In genomic region chr1:160047116-160047991, GRCh38 we compare ENCODE assay signal across 10 cellular contexts. TPM values are rescaled to one million over a fixed set of nuclear protein-coding genes. Genes with fewer than 3 reads are reported as not detected.
DNase-seq lines count a peak whose midpoint lies in the region; ATAC-seq, FAIRE-seq and TF ChIP-seq lines count a peak whose summit lies in the region.
"Had no signal": no experiment of that assay in that cellular context is flagged by ENCODE, and none has a peak within 500 bp of the region (broad histone marks: within the 10 kb centered on the region; RNA-seq: fewer than 3 reads in every experiment).

No MANE protein-coding gene starts in this region.

- in situ Hi-C loops in GM12878 (cut with MboI): no loop called here

- H3K4me2 ChIP-seq in GM12878 (ENCODE audit: control insufficient read depth, insufficient read depth): peak overlapping the region; percentile 53

- no peak for TF ChIP-seq POLR2A in GM12878 (IDR thresholded peaks at IDR 0.05; ENCODE audit: low read depth, low read length)

- H3K4me3 ChIP-seq in GM12878: 0 out of 2 replicates have a peak overlapping the region, but pooled peaks have one; percentile 16
- H3K4me3 ChIP-seq: HAP-1 had no signal

- TF ChIP-seq RAD21 in GM12878 (IDR thresholded peaks at IDR 0.05; ENCODE audit: insufficient read depth, low read depth, low read length): no peak

- FAIRE-seq in GM12878 (lab: Jason Lieb, UNC) (no peak), HTR-8/SVneo (lab: Jason Lieb, UNC) (no peak)

- TF ChIP-seq CTCF in GM12878 (IDR thresholded peaks at IDR 0.05 in 2 of 3, conservative IDR thresholded peaks at IDR 0.05 in 1 of 3; ENCODE audit: control insufficient read depth in 2 of 3, extremely low read depth in 1 of 3, insufficient read depth in 1 of 3, low read depth in 3 of 3, low read length in 3 of 3): no peak

- no peak for ATAC-seq in activated T-cell treated with anti-CD3 and anti-CD28 coated beads, Interleukin-2, amount 50 U/mL, for 4 hours
- ATAC-seq in HG03460 (IDR thresholded peaks at IDR 0.05; ENCODE audit: unreplicated experiment) (peak; percentile 34), GM12878 (peak; percentile 77), GM21360 (IDR thresholded peaks at IDR 0.05; ENCODE audit: unreplicated experiment) (no peak)
- ATAC-seq in stimulated activated naive CD8-positive, alpha-beta T cell treated with anti-CD3 and anti-CD28 coated beads, Interleukin-15, amount 100 ng/mL, for 72 hours: no peak

- H3K4me1 ChIP-seq in GM12878 (ENCODE audit: control insufficient read depth, insufficient read depth, low read length): peaks cover 11% of the 10 kb centered on the region
- H3K4me1 ChIP-seq: HAP-1 had no signal

- peaks cover 5% of the 10 kb centered on the region for H3K27me3 Mint-ChIP-seq in activated T-cell treated with anti-CD3 and anti-CD28 coated beads, Interleukin-2, amount 50 U/mL, for 4 hours (ENCODE audit: low read depth)
- peaks cover 18% of the 10 kb centered on the region for H3K27me3 Mint-ChIP-seq in stimulated activated naive CD8-positive, alpha-beta T cell treated with anti-CD3 and anti-CD28 coated beads, Interleukin-15, amount 100 ng/mL, for 72 hours

- POLR2A ChIA-PET in GM12878 (lab: Charles Lee): interaction anchor here (0.6 to 2.0 kb wide), 4 partner anchors 16 to 242 kb away, joined by 4 to 9 read pairs (median 6); partner anchors contain the start of gene PIGM

- H3K4me1 Mint-ChIP-seq in activated T-cell treated with anti-CD3 and anti-CD28 coated beads, Interleukin-2, amount 50 U/mL, for 4 hours (ENCODE audit: low read depth): peaks cover 9% of the 10 kb centered on the region
- peaks cover 15% of the 10 kb centered on the region for H3K4me1 Mint-ChIP-seq in stimulated activated naive CD8-positive, alpha-beta T cell treated with anti-CD3 and anti-CD28 coated beads, Interleukin-15, amount 100 ng/mL, for 72 hours

- peak overlapping the region; percentile 71 for H3K4me3 Mint-ChIP-seq in activated T-cell treated with anti-CD3 and anti-CD28 coated beads, Interleukin-2, amount 50 U/mL, for 4 hours
- peak overlapping the region; percentile 65 to 70 for H3K4me3 Mint-ChIP-seq in stimulated activated naive CD8-positive, alpha-beta T cell treated with anti-CD3 and anti-CD28 coated beads, Interleukin-15, amount 100 ng/mL, for 72 hours

- H3K9me3 Mint-ChIP-seq in activated T-cell treated with anti-CD3 and anti-CD28 coated beads, Interleukin-2, amount 50 U/mL, for 4 hours: no peaks in the 10 kb centered on the region
- no peaks in the 10 kb centered on the region for H3K9me3 Mint-ChIP-seq in stimulated activated naive CD8-positive, alpha-beta T cell treated with anti-CD3 and anti-CD28 coated beads, Interleukin-15, amount 100 ng/mL, for 72 hours

- DNase-seq in activated T-cell treated with anti-CD3 and anti-CD28 coated beads, Interleukin-2, amount 50 U/mL, for 4 hours: no peak
- DNase-seq in activated T-cell treated with anti-CD3 and anti-CD28 coated beads for 4 hours (no peak), GM12878 (ENCODE audit: low read depth, low spot score) (no peak), HTR-8/SVneo (ENCODE audit: insufficient read length, low spot score) (no peak), COR-L47 (lab: John Stamatoyannopoulos, UW) (no peak)
- DNase-seq in stimulated activated naive CD8-positive, alpha-beta T cell treated with anti-CD3 and anti-CD28 coated beads, Interleukin-15, amount 100 ng/mL, for 72 hours: no peak

- H3K9me3 ChIP-seq in GM12878 (replicated peaks; ENCODE audit: control insufficient read depth, insufficient read depth, low read length): no peaks in the 10 kb centered on the region
- H3K9me3 ChIP-seq: HAP-1, heart left ventricle had no signal

- no peaks in the 10 kb centered on the region for H3K79me2 ChIP-seq in GM12878 (ENCODE audit: control insufficient read depth, insufficient read depth, low read length)

- SMC1A ChIA-PET in GM12878 (lab: Charles Lee; ENCODE audit: uncharacterized antibody, unreplicated experiment): interaction anchor here (1.3 to 6.5 kb wide), 11 partner anchors 10 to 329 kb away, joined by 3 to 89 read pairs (median 7); partner anchors contain the start of gene KCNJ9

- WGBS in GM12878 (ENCODE audit: insufficient coverage, insufficient replicate concordance, low lambda C conversion rate, missing lambda C conversion rate): 42% methylated on average over 9 of the region's 9 CpGs

- peak overlapping the region; percentile 79 for H2AFZ ChIP-seq in GM12878 (ENCODE audit: control insufficient read depth, low read depth, low read length)

- H3K27ac ChIP-seq in GM12878 (ENCODE audit: control insufficient read depth, insufficient read depth): no peak overlapping the region

- no peak overlapping the region for H3K9ac ChIP-seq in GM12878 (ENCODE audit: control insufficient read depth, insufficient read depth, low read length)

- TF ChIP-seq EP300 in GM12878 (IDR thresholded peaks at IDR 0.05; ENCODE audit: borderline replicate concordance in 1 of 2, control insufficient read depth in 1 of 2, low read depth in 2 of 2, low read length in 2 of 2): no peak

- no peaks in the 10 kb centered on the region for H3K36me3 Mint-ChIP-seq in activated T-cell treated with anti-CD3 and anti-CD28 coated beads, Interleukin-2, amount 50 U/mL, for 4 hours (ENCODE audit: insufficient read depth)

- no peaks in the 10 kb centered on the region for H4K20me1 ChIP-seq in GM12878 (ENCODE audit: control insufficient read depth, insufficient read depth)

- RAD21 ChIA-PET in GM12878 (lab: Charles Lee; ENCODE audit: unreplicated experiment): interaction anchor here (0.9 to 3.0 kb wide), 15 partner anchors 10 to 205 kb away, joined by 3 to 50 read pairs (median 3); partner anchors contain the start of gene KCNJ9

- CTCF ChIA-PET in GM12878 (lab: Yijun Ruan, JAX): interaction anchor here (0.6 to 49.8 kb wide), 21 partner anchors 7 to 1037 kb away, joined by 3 to 1035 read pairs (median 13); partner anchors contain the start of genes IGSF8, KCNJ10, KCNJ9 and PIGM

- BruUV-seq in GM12878 (replicated peaks; lab: Mats Ljungman, UMichigan): no TSS peak

- peaks cover 1 to 2% of the 10 kb centered on the region in 2 experiments; a peak in 3 of 4 replicates for H3K27me3 ChIP-seq in GM12878 (replicated peaks in 1 of 2; ENCODE audit: control insufficient read depth in 2 of 2, insufficient read depth in 2 of 2, low read length in 1 of 2)

- no peaks in the 10 kb centered on the region for H3K36me3 ChIP-seq in GM12878 (ENCODE audit: control insufficient read depth in 2 of 2, insufficient read depth in 2 of 2, low read length in 1 of 2)
- H3K36me3 ChIP-seq: HAP-1, heart left ventricle had no signal

- intact Hi-C loops in GM12878 (cut with micrococcal nuclease; ENCODE audit: unreplicated experiment): loop anchor here (2.0 kb wide), 1 partner anchor 37 kb away; no protein-coding TSS in a partner anchor

- H3K27ac Mint-ChIP-seq in stimulated activated naive CD8-positive, alpha-beta T cell treated with anti-CD3 and anti-CD28 coated beads, Interleukin-15, amount 100 ng/mL, for 72 hours: peak overlapping the region; percentile 19 to 30

RNA-seq across cellular contexts. Expression of gene PIGM, which starts 15.6 kb away (rescaled TPM):
- 1 to 10 TPM; 4.1 to 5.7 (median 4.5) TPM for total RNA-seq in activated T-cell treated with anti-CD3 and anti-CD28 coated beads, Interleukin-2, amount 50 U/mL, for 4 hours
- 8.0 and 8.5 TPM in 2 replicates for total RNA-seq in GM12878 (2013; cell fraction: nucleolus; rRNA removed)
- total RNA-seq in GM12878 (2014; rRNA removed): 4.6 and 6.0 TPM in 2 replicates
- total RNA-seq in GM12878 (2014; rRNA removed; fragmentation: Illumina TruSeq; extraction: Trizol): 4.4 and 4.5 TPM in 2 replicates
- 4.1 and 4.4 TPM in 2 replicates for total RNA-seq in GM12878 (2021)
- 1.6 TPM for polyA plus RNA-seq in GM12878 (2011; ENCODE audit: low read depth)
- 4.6 and 5.1 TPM in 2 replicates for polyA plus RNA-seq in GM12878 (2011; rRNA removed)
- 3.2 and 3.4 TPM in 2 replicates for polyA plus RNA-seq in GM12878 (2011; cell fraction: cytosol; rRNA removed)
- polyA plus RNA-seq in GM12878 (2011; cell fraction: nucleus; rRNA removed): 2.8 and 3.0 TPM in 2 replicates
- 2.2 and 2.4 TPM in 2 replicates for polyA plus RNA-seq in GM12878 (2012)
- 5.6 and 6.1 TPM in 2 replicates for polyA plus RNA-seq in GM12878 (2014; fragmentation: Illumina TruSeq; extraction: Trizol)
- polyA plus RNA-seq in GM12878 (2014; fragmentation: Nextera tagmentation; extraction: Ambion mirVana): 1 to 10 TPM; 2.6 to 3.7 TPM
- 4.2 and 4.6 TPM in 2 replicates for polyA plus RNA-seq in GM12878 (2014; rRNA removed)
- polyA plus RNA-seq in GM12878 (2016; fragmentation: Nextera tagmentation; extraction: Ambion mirVana): 1 to 10 TPM; 5.6 to 6.1 TPM
- polyA minus RNA-seq in GM12878 (2011; rRNA and poly(A)+ RNA removed): 2.9 and 3.4 TPM in 2 replicates
- polyA minus RNA-seq in GM12878 (2011; cell fraction: cytosol; rRNA and poly(A)+ RNA removed): 1.4 and 1.5 TPM in 2 replicates
- 2.7 and 4.5 TPM in 2 replicates for polyA minus RNA-seq in GM12878 (2011; cell fraction: nucleus; rRNA and poly(A)+ RNA removed)

RNA-seq across cellular contexts. Expression of gene KCNJ10, which starts 22.6 kb away (rescaled TPM):
- under 1 TPM in 1 of 3 donors, not detected in 2; 0.32 TPM for total RNA-seq in activated T-cell treated with anti-CD3 and anti-CD28 coated beads, Interleukin-2, amount 50 U/mL, for 4 hours
- not detected in 2 replicates for total RNA-seq in GM12878 (2013; cell fraction: nucleolus; rRNA removed)
- total RNA-seq in GM12878 (2014; rRNA removed) (0.06 and 0.22 TPM in 2 replicates), GM12878 (2014; rRNA removed; fragmentation: Illumina TruSeq; extraction: Trizol) (not detected in 2 replicates), GM12878 (2021) (not detected in 2 replicates)
- polyA plus RNA-seq in GM12878 (2011; ENCODE audit: low read depth): 0.10 TPM
- polyA plus RNA-seq in GM12878 (2011; rRNA removed) (0.09 and 0.11 TPM in 2 replicates), GM12878 (2014; fragmentation: Illumina TruSeq; extraction: Trizol) (0.04 and 0.27 TPM in 2 replicates), GM12878 (2014; fragmentation: Nextera tagmentation; extraction: Ambion mirVana) (under 1 TPM; 0.07 to 0.29 TPM), GM12878 (2014; rRNA removed) (0.01 TPM in 1 of 2 replicates, not detected in the other), GM12878 (2016; fragmentation: Nextera tagmentation; extraction: Ambion mirVana) (under 1 TPM; 0.12 to 0.20 TPM)
- polyA plus RNA-seq in GM12878 (2011; cell fraction: cytosol; rRNA removed): 0.06 and 0.08 TPM in 2 replicates
- polyA plus RNA-seq in GM12878 (2011; cell fraction: nucleus; rRNA removed): 0.09 and 0.28 TPM in 2 replicates
- 0.17 and 0.30 TPM in 2 replicates for polyA plus RNA-seq in GM12878 (2012)
- polyA minus RNA-seq in GM12878 (2011; rRNA and poly(A)+ RNA removed): 0.10 TPM in 1 of 2 replicates, not detected in the other
- polyA minus RNA-seq in GM12878 (2011; cell fraction: cytosol; rRNA and poly(A)+ RNA removed): not detected in 2 replicates
- 0.12 TPM in 1 of 2 replicates, not detected in the other for polyA minus RNA-seq in GM12878 (2011; cell fraction: nucleus; rRNA and poly(A)+ RNA removed)

RNA-seq across cellular contexts. Expression of gene KCNJ9, which starts 34.0 kb away (rescaled TPM):
- total RNA-seq in activated T-cell treated with anti-CD3 and anti-CD28 coated beads, Interleukin-2, amount 50 U/mL, for 4 hours: not detected
- total RNA-seq in GM12878 (2013; cell fraction: nucleolus; rRNA removed): not detected in 2 replicates
- total RNA-seq in GM12878 (2014; rRNA removed): not detected in 2 replicates
- total RNA-seq in GM12878 (2014; rRNA removed; fragmentation: Illumina TruSeq; extraction: Trizol): not detected in 2 replicates
- total RNA-seq in GM12878 (2021): not detected in 2 replicates
- polyA plus RNA-seq in GM12878 (2011; ENCODE audit: low read depth): not detected
- not detected in 2 replicates for polyA plus RNA-seq in GM12878 (2011; rRNA removed)
- polyA plus RNA-seq in GM12878 (2011; cell fraction: cytosol; rRNA removed): not detected in 2 replicates
- not detected in 2 replicates for polyA plus RNA-seq in GM12878 (2011; cell fraction: nucleus; rRNA removed)
- polyA plus RNA-seq in GM12878 (2012): not detected in 2 replicates
- not detected in 2 replicates for polyA plus RNA-seq in GM12878 (2014; fragmentation: Illumina TruSeq; extraction: Trizol)
- not detected for polyA plus RNA-seq in GM12878 (2014; fragmentation: Nextera tagmentation; extraction: Ambion mirVana)
- polyA plus RNA-seq in GM12878 (2014; rRNA removed): not detected in 2 replicates
- under 1 TPM in 1 of 2 experiments, not detected in 1; 0.12 TPM for polyA plus RNA-seq in GM12878 (2016; fragmentation: Nextera tagmentation; extraction: Ambion mirVana)
- not detected in 2 replicates for polyA minus RNA-seq in GM12878 (2011; rRNA and poly(A)+ RNA removed)
- not detected in 2 replicates for polyA minus RNA-seq in GM12878 (2011; cell fraction: cytosol; rRNA and poly(A)+ RNA removed)
- polyA minus RNA-seq in GM12878 (2011; cell fraction: nucleus; rRNA and poly(A)+ RNA removed): not detected in 2 replicates

RNA-seq across cellular contexts. Expression of gene IGSF8, which starts 51.1 kb away (rescaled TPM):
- total RNA-seq in activated T-cell treated with anti-CD3 and anti-CD28 coated beads, Interleukin-2, amount 50 U/mL, for 4 hours: 10 to 100 TPM; 30.5 to 45.7 (median 43.1) TPM
- 18.3 and 20.5 TPM in 2 replicates for total RNA-seq in GM12878 (2013; cell fraction: nucleolus; rRNA removed)
- 12.6 and 14.9 TPM in 2 replicates for total RNA-seq in GM12878 (2014; rRNA removed)
- 5.3 and 5.5 TPM in 2 replicates for total RNA-seq in GM12878 (2014; rRNA removed; fragmentation: Illumina TruSeq; extraction: Trizol)
- total RNA-seq in GM12878 (2021): 23.0 and 24.7 TPM in 2 replicates
- 2.5 TPM for polyA plus RNA-seq in GM12878 (2011; ENCODE audit: low read depth)
- polyA plus RNA-seq in GM12878 (2011; rRNA removed): 5.5 and 15.7 TPM in 2 replicates
- 25.8 and 32.6 TPM in 2 replicates for polyA plus RNA-seq in GM12878 (2011; cell fraction: cytosol; rRNA removed)
- polyA plus RNA-seq in GM12878 (2011; cell fraction: nucleus; rRNA removed): 55.5 and 56.0 TPM in 2 replicates
- polyA plus RNA-seq in GM12878 (2012): 7.6 and 9.1 TPM in 2 replicates
- polyA plus RNA-seq in GM12878 (2014; fragmentation: Illumina TruSeq; extraction: Trizol): 1.1 and 4.0 TPM in 2 replicates
- polyA plus RNA-seq in GM12878 (2014; fragmentation: Nextera tagmentation; extraction: Ambion mirVana): 1 to 10 TPM in 1 of 2 experiments, under 1 TPM in 1; 0.64 to 1.2 TPM
- 14.9 and 19.2 TPM in 2 replicates for polyA plus RNA-seq in GM12878 (2014; rRNA removed)
- 10 to 100 TPM; 12.8 to 15.0 TPM for polyA plus RNA-seq in GM12878 (2016; fragmentation: Nextera tagmentation; extraction: Ambion mirVana)
- 11.2 and 23.3 TPM in 2 replicates for polyA minus RNA-seq in GM12878 (2011; rRNA and poly(A)+ RNA removed)
- 8.1 and 10.8 TPM in 2 replicates for polyA minus RNA-seq in GM12878 (2011; cell fraction: cytosol; rRNA and poly(A)+ RNA removed)
- 13.1 and 16.0 TPM in 2 replicates for polyA minus RNA-seq in GM12878 (2011; cell fraction: nucleus; rRNA and poly(A)+ RNA removed)

Comparison
In these comparisons a context has a peak if more than half of its experiments do, and no peak if none do; other contexts are left out.
1. ATAC-seq: peak in HG03460 (single experiment) and GM12878 (single experiment); none in activated T-cell treated with anti-CD3 and anti-CD28 coated beads, Interleukin-2, amount 50 U/mL, for 4 hours (0 of 2), stimulated activated naive CD8-positive, alpha-beta T cell treated with anti-CD3 and anti-CD28 coated beads, Interleukin-15, amount 100 ng/mL, for 72 hours (single experiment) and GM21360 (single experiment).